In the genomic region with DNA sequence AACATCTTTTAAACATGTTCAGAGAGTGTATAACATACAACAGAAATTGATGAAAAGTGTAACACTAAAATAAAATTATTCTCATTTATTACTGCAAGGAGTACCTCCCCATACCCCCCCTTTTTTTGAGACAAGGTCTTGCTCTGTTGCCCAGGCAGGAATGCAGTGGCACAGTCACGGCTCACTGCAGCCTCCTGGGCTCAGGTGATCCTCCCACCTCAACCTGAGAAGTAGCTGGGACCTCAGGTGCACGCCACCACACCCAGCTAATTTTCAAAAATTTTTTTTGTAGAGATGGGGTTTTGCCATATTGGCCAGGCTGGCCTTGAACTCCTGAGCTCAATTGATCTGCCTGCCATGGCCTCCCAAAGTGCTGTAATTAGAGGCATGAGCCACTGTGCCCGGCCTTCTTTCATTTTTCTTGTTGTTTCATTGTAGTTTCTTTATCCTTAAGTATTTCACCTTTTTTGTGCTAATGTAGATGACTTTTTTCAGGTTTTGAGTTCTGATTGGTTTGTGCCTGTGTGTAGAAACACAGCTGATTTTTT, we compare ENCODE assay signal across 20 cellular contexts. TPM values are rescaled to one million over a fixed set of nuclear protein-coding genes. Genes with fewer than 3 reads are reported as not detected.
A peak's percentile ranks its signal among the peaks of the same experiment; 100 is the strongest.
DNase-seq lines count a peak whose midpoint lies in the region; ATAC-seq and TF ChIP-seq lines count a peak whose summit lies in the region.
"Had no signal": no experiment of that assay in that cellular context is flagged by ENCODE, and none has a peak within 500 bp of the region (broad histone marks: within the 10 kb centered on the region; RNA-seq: fewer than 3 reads in every experiment).

No MANE protein-coding gene starts in this region.

- H3K27me3 ChIP-seq in GM23248 (replicated peaks; ENCODE audit: insufficient read depth) (no peaks in the 10 kb centered on the region), neural progenitor cell (no peaks in the 10 kb centered on the region)

- H3K79me2 ChIP-seq in GM23248 (ENCODE audit: insufficient read depth) = peaks cover 100% of the 10 kb centered on the region
- peaks cover 100% of the 10 kb centered on the region for H3K79me2 ChIP-seq in neural progenitor cell (ENCODE audit: low read depth)

- no peaks in the 10 kb centered on the region for H3K9me2 ChIP-seq in GM23248 (ENCODE audit: insufficient read depth)

- CTCF ChIA-PET in activated CD4-positive, alpha-beta memory T cell treated with anti-CD3 and anti-CD28 coated beads for 36 hours (lab: Charles Lee) = no interaction called here
- CTCF ChIA-PET in activated CD4-positive, alpha-beta memory T cell treated with anti-CD3 and anti-CD28 coated beads, Interleukin-2, amount 10 ng/mL, durations not matched to agents 7 days and 5 days (lab: Charles Lee) = interaction anchor here (1.3 kb wide), 1 partner anchor 10 kb away, joined by 3 read pairs; no protein-coding TSS in a partner anchor

- peaks cover 69% of the 10 kb centered on the region for H3K4me1 Mint-ChIP-seq in activated CD4-positive, alpha-beta memory T cell treated with anti-CD3 and anti-CD28 coated beads for 36 hours (ENCODE audit: low read depth)
- H3K4me1 Mint-ChIP-seq in activated CD4-positive, alpha-beta memory T cell treated with anti-CD3 and anti-CD28 coated beads, Interleukin-2, amount 10 ng/mL, durations not matched to agents 7 days and 5 days = peaks cover 22% of the 10 kb centered on the region
- H3K4me1 Mint-ChIP-seq in immature natural killer cell = peaks cover 90 to 96% of the 10 kb centered on the region in 2 donors
- peaks cover 23% of the 10 kb centered on the region for H3K4me1 Mint-ChIP-seq in neural progenitor cell

- H3F3A ChIP-seq in GM23248 (ENCODE audit: insufficient read depth) (peaks cover 7% of the 10 kb centered on the region; the same call in 1 of the 2 replicates), neural progenitor cell (ENCODE audit: low read depth) (peaks cover 14% of the 10 kb centered on the region)

- H3K4me3 Mint-ChIP-seq in activated CD4-positive, alpha-beta memory T cell treated with anti-CD3 and anti-CD28 coated beads for 36 hours = no peak overlapping the region
- no peak overlapping the region for H3K4me3 Mint-ChIP-seq in activated CD4-positive, alpha-beta memory T cell treated with anti-CD3 and anti-CD28 coated beads, Interleukin-2, amount 10 ng/mL, durations not matched to agents 7 days and 5 days
- peak overlapping the region in 3 of 5 donors; percentile 4 to 29 (median 18) for H3K4me3 Mint-ChIP-seq in immature natural killer cell
- no peak overlapping the region for H3K4me3 Mint-ChIP-seq in neural progenitor cell
- H3K4me3 Mint-ChIP-seq: CD14-positive monocyte; stimulated activated naive CD8-positive, alpha-beta T cell treated with anti-CD3 and anti-CD28 coated beads, Interleukin-15, amount 100 ng/mL, for 72 hours had no signal

- 82 to 83% methylated on average over 3 of the region's 3 CpGs for WGBS in GM23248 (ENCODE audit: low coverage in 1 of 2, low lambda C conversion rate in 2 of 2, missing lambda C conversion rate in 2 of 2), 2 experiments

- H3K4me1 ChIP-seq in GM23248 (ENCODE audit: insufficient read depth) (peaks cover 15% of the 10 kb centered on the region), neural progenitor cell (peaks cover 28% of the 10 kb centered on the region)
- H3K4me1 ChIP-seq: prostate gland had no signal

- no peak overlapping the region for H2AFZ ChIP-seq in GM23248
- no peak overlapping the region for H2AFZ ChIP-seq in neural progenitor cell (replicated peaks)

- H3K27ac ChIP-seq in GM23248 (peak overlapping the region; percentile 52), neural progenitor cell (no peak overlapping the region)
- H3K27ac ChIP-seq: prostate gland had no signal

- H3K27me3 Mint-ChIP-seq in activated CD4-positive, alpha-beta memory T cell treated with anti-CD3 and anti-CD28 coated beads for 36 hours = no peaks in the 10 kb centered on the region
- H3K27me3 Mint-ChIP-seq in activated CD4-positive, alpha-beta memory T cell treated with anti-CD3 and anti-CD28 coated beads, Interleukin-2, amount 10 ng/mL, durations not matched to agents 7 days and 5 days = no peaks in the 10 kb centered on the region
- peaks cover 2 to 5% (median 4%) of the 10 kb centered on the region in 3 donors for H3K27me3 Mint-ChIP-seq in immature natural killer cell (ENCODE audit: low read depth in 3 of 3)
- no peaks in the 10 kb centered on the region for H3K27me3 Mint-ChIP-seq in neural progenitor cell (ENCODE audit: insufficient read depth, low read depth)
- H3K27me3 Mint-ChIP-seq: IgD-negative memory B cell; stimulated activated naive CD8-positive, alpha-beta T cell treated with anti-CD3 and anti-CD28 coated beads, Interleukin-15, amount 100 ng/mL, for 72 hours had no signal

- intact Hi-C loops in activated CD4-positive, alpha-beta memory T cell treated with anti-CD3 and anti-CD28 coated beads for 36 hours (cut with micrococcal nuclease) = no loop called here

- H3K36me3 ChIP-seq in GM23248 (ENCODE audit: low read depth) (no peaks in the 10 kb centered on the region), neural progenitor cell (no peaks in the 10 kb centered on the region)
- H3K36me3 ChIP-seq: prostate gland had no signal

- H4K20me1 ChIP-seq in GM23248 (ENCODE audit: insufficient read depth) = peaks cover 17% of the 10 kb centered on the region; the same call in 1 of the 2 replicates
- peaks cover 98% of the 10 kb centered on the region for H4K20me1 ChIP-seq in neural progenitor cell (ENCODE audit: low read depth)

- ATAC-seq in HG03025 (IDR thresholded peaks at IDR 0.05; ENCODE audit: low FRiP score, unreplicated experiment) = no peak
- ATAC-seq: stimulated activated naive CD8-positive, alpha-beta T cell treated with anti-CD3 and anti-CD28 coated beads, Interleukin-15, amount 100 ng/mL, for 72 hours had no signal

- DNase-seq in activated CD4-positive, alpha-beta memory T cell treated with anti-CD3 and anti-CD28 coated beads for 36 hours = no peak
- no peak for DNase-seq in activated CD4-positive, alpha-beta memory T cell treated with anti-CD3 and anti-CD28 coated beads, Interleukin-2, amount 10 ng/mL, durations not matched to agents 7 days and 5 days
- no peak for DNase-seq in GM23248
- no peak for DNase-seq in immature natural killer cell
- no peak for DNase-seq in neural progenitor cell (ENCODE audit: low spot score)
- DNase-seq in LoVo (ENCODE audit: low spot score) = no peak
- no peak for DNase-seq in NCI-H2196 (lab: John Stamatoyannopoulos, UW; ENCODE audit: unreplicated experiment)
- DNase-seq: activated CD4-positive, alpha-beta T cell treated with anti-CD3 and anti-CD28 coated beads for 4 hours; activated T-cell treated with anti-CD3 and anti-CD28 coated beads, Interleukin-2, amount 50 U/mL, for 1 hour; amygdala; DMS79 treated with DMSO at 0.1 percent for 48 hours; hippocampal formation; NCI-H2081; NCI-H524; SHP77; stimulated activated naive CD8-positive, alpha-beta T cell treated with anti-CD3 and anti-CD28 coated beads, Interleukin-15, amount 100 ng/mL, for 72 hours had no signal

- H3K4me3 ChIP-seq in GM23248 (no peak overlapping the region), neural progenitor cell (no peak overlapping the region)
- H3K4me3 ChIP-seq: prostate gland had no signal

- H3K9ac ChIP-seq in GM23248 = no peak overlapping the region
- no peak overlapping the region for H3K9ac ChIP-seq in neural progenitor cell

- H3K9me3 Mint-ChIP-seq in activated CD4-positive, alpha-beta memory T cell treated with anti-CD3 and anti-CD28 coated beads for 36 hours = no peaks in the 10 kb centered on the region
- no peaks in the 10 kb centered on the region for H3K9me3 Mint-ChIP-seq in activated CD4-positive, alpha-beta memory T cell treated with anti-CD3 and anti-CD28 coated beads, Interleukin-2, amount 10 ng/mL, durations not matched to agents 7 days and 5 days
- H3K9me3 Mint-ChIP-seq in immature natural killer cell (no peaks in the 10 kb centered on the region), neural progenitor cell (no peaks in the 10 kb centered on the region)
- H3K9me3 Mint-ChIP-seq: CD14-positive monocyte; IgD-negative memory B cell; stimulated activated naive CD8-positive, alpha-beta T cell treated with anti-CD3 and anti-CD28 coated beads, Interleukin-15, amount 100 ng/mL, for 72 hours had no signal

- in situ Hi-C loops in GM23248 (cut with MboI) = no loop called here

- H3K4me2 ChIP-seq in GM23248 (ENCODE audit: unreplicated experiment) (peak overlapping the region; percentile 46), neural progenitor cell (no peak overlapping the region)

- POLR2A ChIA-PET in activated CD4-positive, alpha-beta memory T cell treated with anti-CD3 and anti-CD28 coated beads for 36 hours (lab: Charles Lee) = no interaction called here
- POLR2A ChIA-PET in activated CD4-positive, alpha-beta memory T cell treated with anti-CD3 and anti-CD28 coated beads, Interleukin-2, amount 10 ng/mL, durations not matched to agents 7 days and 5 days (lab: Charles Lee) = interaction anchor here (1.0 to 1.5 kb wide), 2 partner anchors 26 to 27 kb away, joined by 3 to 4 read pairs; no protein-coding TSS in a partner anchor

- peaks cover 1% of the 10 kb centered on the region for H3K36me3 Mint-ChIP-seq in activated CD4-positive, alpha-beta memory T cell treated with anti-CD3 and anti-CD28 coated beads for 36 hours
- peaks cover 11% of the 10 kb centered on the region for H3K36me3 Mint-ChIP-seq in activated CD4-positive, alpha-beta memory T cell treated with anti-CD3 and anti-CD28 coated beads, Interleukin-2, amount 10 ng/mL, durations not matched to agents 7 days and 5 days (ENCODE audit: low read depth)
- H3K36me3 Mint-ChIP-seq in immature natural killer cell = peaks cover 3% of the 10 kb centered on the region in 3 donors
- peaks cover 17% of the 10 kb centered on the region for H3K36me3 Mint-ChIP-seq in neural progenitor cell
- H3K36me3 Mint-ChIP-seq: IgD-negative memory B cell had no signal

- peak overlapping the region; percentile 53 for H3K27ac Mint-ChIP-seq in activated CD4-positive, alpha-beta memory T cell treated with anti-CD3 and anti-CD28 coated beads for 36 hours
- H3K27ac Mint-ChIP-seq in activated CD4-positive, alpha-beta memory T cell treated with anti-CD3 and anti-CD28 coated beads, Interleukin-2, amount 10 ng/mL, durations not matched to agents 7 days and 5 days = no peak overlapping the region
- H3K27ac Mint-ChIP-seq in immature natural killer cell = peak overlapping the region; percentile 72 to 90 (median 81)
- H3K27ac Mint-ChIP-seq in neural progenitor cell = peak overlapping the region; percentile 22

- no peaks in the 10 kb centered on the region for H3K9me3 ChIP-seq in GM23248 (ENCODE audit: low read depth)
- H3K9me3 ChIP-seq in neural progenitor cell (ENCODE audit: low read depth) = no peaks in the 10 kb centered on the region
- H3K9me3 ChIP-seq: prostate gland had no signal

- TF ChIP-seq CTCF in neural progenitor cell (IDR thresholded peaks at IDR 0.05) = no peak

RNA-seq across cellular contexts. Expression of a gene that starts 28.3 kb away (rescaled TPM):
- total RNA-seq in activated CD4-positive, alpha-beta memory T cell treated with anti-CD3 and anti-CD28 coated beads for 36 hours = 100 to 1,000 TPM; 114 TPM
- 100 to 1,000 TPM; 109 to 113 TPM for total RNA-seq in activated CD4-positive, alpha-beta memory T cell treated with anti-CD3 and anti-CD28 coated beads, Interleukin-2, amount 10 ng/mL, durations not matched to agents 7 days and 5 days
- total RNA-seq in GM23248 (2014; rRNA removed; shearing (Covaris generic)) = 42.7 and 52.1 TPM in 2 replicates
- 13.9 and 15.4 TPM in 2 replicates for polyA plus RNA-seq in GM23248 (2016; fragmentation: Nextera tagmentation; extraction: Ambion mirVana)
- 10 to 100 TPM in 2 of 3 donors, 1 to 10 TPM in 1; 8.8 to 48.5 (median 21.0) TPM for polyA plus RNA-seq in immature natural killer cell
- 37.9 and 49.8 TPM in 2 replicates for total RNA-seq in neural progenitor cell (ENCODE audit: low replicate concordance)

Comparison
In these comparisons a context has a peak if more than half of its experiments do, and no peak if none do; other contexts are left out.
1. H3K4me3 Mint-ChIP-seq: peak in immature natural killer cell (3 of 5); none in activated CD4-positive, alpha-beta memory T cell treated with anti-CD3 and anti-CD28 coated beads for 36 hours (single experiment), activated CD4-positive, alpha-beta memory T cell treated with anti-CD3 and anti-CD28 coated beads, Interleukin-2, amount 10 ng/mL, durations not matched to agents 7 days and 5 days (single experiment) and neural progenitor cell (single experiment).